Comparison of ENCODE assay signal across 12 cellular contexts in the genomic region with DNA sequence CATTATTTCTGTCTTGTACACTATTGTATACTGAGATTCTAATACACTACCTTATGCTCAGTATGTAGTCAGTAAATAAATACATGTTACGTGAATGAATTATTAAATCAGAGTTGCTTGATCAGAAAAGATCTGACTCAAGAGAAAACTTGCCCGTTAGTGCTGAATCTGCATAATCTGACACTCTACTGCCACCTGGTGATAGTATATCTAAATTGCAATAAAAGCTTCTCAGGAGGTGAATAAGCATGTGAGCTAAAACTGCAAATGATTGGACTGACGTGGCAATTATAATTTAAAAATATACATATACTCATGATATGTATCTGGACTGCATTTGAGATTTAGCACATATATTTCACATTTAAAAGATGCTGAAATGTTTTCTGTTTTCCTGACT.
A peak's percentile ranks its signal among the peaks of the same experiment; 100 is the strongest.
DNase-seq lines count a peak whose midpoint lies in the region; ATAC-seq and TF ChIP-seq lines count a peak whose summit lies in the region.
"Had no signal": no experiment of that assay in that cellular context is flagged by ENCODE, and none has a peak within 500 bp of the region (broad histone marks: within the 10 kb centered on the region; RNA-seq: fewer than 3 reads in every experiment).

No MANE protein-coding gene starts in this region.

- H3K4me3 Mint-ChIP-seq in CD14-positive monocyte, result no peak overlapping the region
- H3K4me3 Mint-ChIP-seq: activated CD4-positive, alpha-beta T cell treated with anti-CD3 and anti-CD28 coated beads for 36 hours had no signal

- H3K4me3 ChIP-seq in Peyer's patch, result no peak overlapping the region
- H3K4me3 ChIP-seq: lung had no signal

- peaks cover 0 to 6% of the 10 kb centered on the region in 2 donors for H3K36me3 Mint-ChIP-seq in CD14-positive monocyte

- CTCF ChIA-PET in HEK293T (lab: Yijun Ruan, JAX), result no interaction called here

- TF ChIP-seq CTCF in CD14-positive monocyte (IDR thresholded peaks at IDR 0.05), result peak; percentile 38
- TF ChIP-seq CTCF in Peyer's patch (IDR thresholded peaks at IDR 0.05), result peak in 4 of 6 experiments; percentile 30 to 63 (median 60)

- intact Hi-C loops in CD14-positive monocyte (cut with micrococcal nuclease), result no loop called here

- POLR2A ChIA-PET in HEK293T (lab: Yijun Ruan, JAX), result interaction anchor here (0.6 kb wide), 1 partner anchor 69 kb away, joined by 4 read pairs; no protein-coding TSS in a partner anchor

- H3K27me3 ChIP-seq in Peyer's patch, result no peaks in the 10 kb centered on the region

- no peak for TF ChIP-seq POLR2A in Peyer's patch (IDR thresholded peaks at IDR 0.05)

- H3K4me1 ChIP-seq in Peyer's patch, result no peaks in the 10 kb centered on the region

- H3K4me1 Mint-ChIP-seq in CD14-positive monocyte, result peaks cover 2% of the 10 kb centered on the region
- H3K4me1 Mint-ChIP-seq: activated CD4-positive, alpha-beta T cell treated with anti-CD3 and anti-CD28 coated beads for 36 hours had no signal

- H3K36me3 ChIP-seq in Peyer's patch, result no peaks in the 10 kb centered on the region

- H3K9me3 Mint-ChIP-seq in CD14-positive monocyte, result peaks cover 0 to 4% (median 0%) of the 10 kb centered on the region in 7 donors

- no peak overlapping the region for H3K27ac ChIP-seq in Peyer's patch

- H3K27me3 Mint-ChIP-seq in CD14-positive monocyte (ENCODE audit: low read depth in 3 of 3), result peaks cover 0 to 2% (median 0%) of the 10 kb centered on the region in 3 donors
- H3K27me3 Mint-ChIP-seq: activated CD4-positive, alpha-beta T cell treated with anti-CD3 and anti-CD28 coated beads for 36 hours had no signal

- H3K9me3 ChIP-seq in Peyer's patch, result no peaks in the 10 kb centered on the region

- no peak overlapping the region for H3K27ac Mint-ChIP-seq in CD14-positive monocyte
- H3K27ac Mint-ChIP-seq: activated CD4-positive, alpha-beta T cell treated with anti-CD3 and anti-CD28 coated beads for 36 hours had no signal

- no peak for DNase-seq in CD14-positive monocyte (ENCODE audit: low spot score)
- DNase-seq in HEK293T (ENCODE audit: extremely low spot score), result peak; percentile 28
- DNase-seq in Peyer's patch, result no peak
- DNase-seq in foreskin melanocyte, result peak; percentile 13
- no peak for DNase-seq in NCI-H510A (lab: John Stamatoyannopoulos, UW)
- DNase-seq: activated CD4-positive, alpha-beta T cell treated with anti-CD3 and anti-CD28 coated beads for 36 hours; NCI-H1092; stimulated activated CD4-positive, alpha-beta T cell treated with anti-CD3 and anti-CD28 coated beads, Interleukin-4, amount 100 ng/mL, for 24 hours had no signal

- ATAC-seq in GM18909 (IDR thresholded peaks at IDR 0.05; ENCODE audit: poor library complexity, unreplicated experiment) (no peak), GM18511 (IDR thresholded peaks at IDR 0.05; ENCODE audit: unreplicated experiment) (no peak), HG02610 (IDR thresholded peaks at IDR 0.05; ENCODE audit: unreplicated experiment) (no peak)
- ATAC-seq: activated CD4-positive, alpha-beta T cell treated with anti-CD3 and anti-CD28 coated beads for 36 hours had no signal

TF ChIP-seq in HEK293T, 16 proteins besides CTCF, POLR2A, EP300 and RAD21:
- TF ChIP-seq FOXK2 (IDR thresholded peaks at IDR 0.05), result no peak
- no peak for TF ChIP-seq CTBP1 (IDR thresholded peaks at IDR 0.05; ENCODE audit: borderline replicate concordance)
- TF ChIP-seq, protein P1, sequence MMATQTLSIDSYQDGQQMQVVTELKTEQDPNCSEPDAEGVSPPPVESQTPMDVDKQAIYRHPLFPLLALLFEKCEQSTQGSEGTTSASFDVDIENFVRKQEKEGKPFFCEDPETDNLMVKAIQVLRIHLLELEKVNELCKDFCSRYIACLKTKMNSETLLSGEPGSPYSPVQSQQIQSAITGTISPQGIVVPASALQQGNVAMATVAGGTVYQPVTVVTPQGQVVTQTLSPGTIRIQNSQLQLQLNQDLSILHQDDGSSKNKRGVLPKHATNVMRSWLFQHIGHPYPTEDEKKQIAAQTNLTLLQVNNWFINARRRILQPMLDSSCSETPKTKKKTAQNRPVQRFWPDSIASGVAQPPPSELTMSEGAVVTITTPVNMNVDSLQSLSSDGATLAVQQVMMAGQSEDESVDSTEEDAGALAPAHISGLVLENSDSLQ (IDR thresholded peaks at IDR 0.05), result no peak
- TF ChIP-seq LEF1 (IDR thresholded peaks at IDR 0.05; ENCODE audit: borderline replicate concordance), result no peak
- TF ChIP-seq ELF4 (IDR thresholded peaks at IDR 0.05), result no peak
- TF ChIP-seq SP1 (IDR thresholded peaks at IDR 0.05), result no peak
- no peak for TF ChIP-seq ARNT (IDR thresholded peaks at IDR 0.05)
- TF ChIP-seq SUZ12 (IDR thresholded peaks at IDR 0.05), result no peak
- no peak for TF ChIP-seq HDGF (IDR thresholded peaks at IDR 0.05; ENCODE audit: borderline replicate concordance)
- no peak for TF ChIP-seq L3MBTL2 (conservative IDR thresholded peaks at IDR 0.05)
- TF ChIP-seq TARDBP (IDR thresholded peaks at IDR 0.05), result no peak
- no peak for TF ChIP-seq NFRKB (IDR thresholded peaks at IDR 0.05)
- no peak for TF ChIP-seq FOXM1 (IDR thresholded peaks at IDR 0.05; ENCODE audit: borderline replicate concordance)
- no peak for TF ChIP-seq FOXA1 (IDR thresholded peaks at IDR 0.05)
- TF ChIP-seq ZNF384 (IDR thresholded peaks at IDR 0.05), result no peak
- TF ChIP-seq BHLHE40 (IDR thresholded peaks at IDR 0.05; ENCODE audit: borderline replicate concordance), result no peak
TF ChIP-seq in HEK293T: peak in this region for 0.

Comparison
In these comparisons a context has a peak if more than half of its experiments do, and no peak if none do; other contexts are left out.
1. DNase-seq: peak in HEK293T (single experiment) and foreskin melanocyte (single experiment); none in CD14-positive monocyte (single experiment), Peyer's patch (0 of 3) and NCI-H510A (single experiment).